ENCODE assay signal across 8 cellular contexts in genomic region chr3:112676659-112677234, GRCh38. TPM values are rescaled to one million over a fixed set of nuclear protein-coding genes. Genes with fewer than 3 reads are reported as not detected.
A peak's percentile ranks its signal among the peaks of the same experiment; 100 is the strongest.
DNase-seq lines count a peak whose midpoint lies in the region; ATAC-seq lines count a peak whose summit lies in the region.

No MANE protein-coding gene starts in this region.

- intact Hi-C loops in Right ventricle myocardium inferior (cut with DNase I) (no loop called here), cardiac septum (cut with DNase I) (no loop called here)

- peak; percentile 66 for DNase-seq in Right ventricle myocardium inferior (ENCODE audit: missing footprints)
- DNase-seq in cardiac septum (ENCODE audit: low spot score) = no peak
- DNase-seq in NCI-H226 = peak; percentile 98
- DNase-seq in activated CD4-positive, alpha-beta T cell treated with anti-CD3 and anti-CD28 coated beads, Interleukin-2, amount 50 U/mL, for 1 hour = peak; percentile 58
- peak; percentile 7 to 90 for DNase-seq in dermis microvascular lymphatic vessel endothelial cell (ENCODE audit: low read depth in 2 of 2)
- DNase-seq in myocyte (ENCODE audit: low read depth) = peak; percentile 94
- DNase-seq in stimulated activated CD8-positive, alpha-beta memory T cell treated with anti-CD3 and anti-CD28 coated beads, Interleukin-7, amount 100 ng/mL, for 48 hours (ENCODE audit: extremely low read depth in 1 of 2, low read depth in 1 of 2) = peak; percentile 62 to 89

- ATAC-seq in Right ventricle myocardium inferior (peak; percentile 69), HG03039 (IDR thresholded peaks at IDR 0.05; ENCODE audit: unreplicated experiment) (peak; percentile 99)

RNA-seq across cellular contexts. Expression of gene CCDC80, which starts 35.8 kb away (rescaled TPM):
- total RNA-seq in Right ventricle myocardium inferior = 78.2 TPM
- total RNA-seq in cardiac septum = 122 TPM
- 9.7 and 13.0 TPM in 2 replicates for total RNA-seq in dermis microvascular lymphatic vessel endothelial cell
- 57.4 and 77.2 TPM in 2 replicates for total RNA-seq in myocyte
- polyA plus RNA-seq in myocyte (2012) = 508 TPM
